Comparison of ENCODE assay signal across 9 cellular contexts in genomic region chr12:64670856-64671639, GRCh38.
DNase-seq lines count a peak whose midpoint lies in the region; ATAC-seq and TF ChIP-seq lines count a peak whose summit lies in the region.
"Had no signal": no experiment of that assay in that cellular context is flagged by ENCODE, and none has a peak within 500 bp of the region (broad histone marks: within the 10 kb centered on the region; RNA-seq: fewer than 3 reads in every experiment).

No MANE protein-coding gene starts in this region.

- no peak for ATAC-seq in memory B cell (ENCODE audit: low read depth)

- H3K27me3 Mint-ChIP-seq in memory B cell, result no peaks in the 10 kb centered on the region

- H3K27ac Mint-ChIP-seq in memory B cell, result peak overlapping the region; percentile 94

- H3K27ac ChIP-seq in KMS-11, result no peak overlapping the region
- H3K27ac ChIP-seq in brain microvascular endothelial cell, result no peak overlapping the region

- peaks cover 58% of the 10 kb centered on the region for H3K4me1 ChIP-seq in KMS-11 (ENCODE audit: low read depth, poor library complexity, severe bottlenecking)

- peak overlapping the region; percentile 83 for H3K4me3 Mint-ChIP-seq in memory B cell

- peaks cover 5% of the 10 kb centered on the region for H3K36me3 Mint-ChIP-seq in memory B cell

- H4K20me1 ChIP-seq in KMS-11 (ENCODE audit: insufficient read depth), result no peaks in the 10 kb centered on the region

- peaks cover 69% of the 10 kb centered on the region for H3K4me1 Mint-ChIP-seq in memory B cell

- no peaks in the 10 kb centered on the region for H3K27me3 ChIP-seq in KMS-11 (ENCODE audit: insufficient read depth, low read depth)
- no peaks in the 10 kb centered on the region for H3K27me3 ChIP-seq in brain microvascular endothelial cell (replicated peaks)

- peak; percentile 66 for DNase-seq in ACHN
- DNase-seq in brain microvascular endothelial cell, result peak; percentile 52
- no peak for DNase-seq in memory B cell (ENCODE audit: low spot score in 2 of 2)
- DNase-seq in medulla oblongata (ENCODE audit: extremely low spot score), result no peak
- DNase-seq in NCI-H1092 (lab: John Stamatoyannopoulos, UW), result no peak
- no peak for DNase-seq in NCI-H345 treated with DMSO at 0.1 percent for 48 hours (lab: John Stamatoyannopoulos, UW; ENCODE audit: unreplicated experiment)
- DNase-seq in NOMO-1 treated with DMSO at 0.1 percent for 48 hours (lab: John Stamatoyannopoulos, UW; ENCODE audit: unreplicated experiment), result no peak
- DNase-seq: NCI-H146 had no signal

- peaks cover 72% of the 10 kb centered on the region for H3K79me2 ChIP-seq in KMS-11 (ENCODE audit: insufficient read depth, low read depth)

- in situ Hi-C loops in ACHN (cut with HindIII; ENCODE audit: low pct_ligation_motif_present, low pct_unique_long_range_greater_than_20kb, low sequenced_read_pairs), result no loop called here
- in situ Hi-C loops in brain microvascular endothelial cell (cut with HindIII; ENCODE audit: low pct_ligation_motif_present, low sequenced_read_pairs), result no loop called here

- no peaks in the 10 kb centered on the region for H3K9me3 Mint-ChIP-seq in memory B cell

- H3K36me3 ChIP-seq in KMS-11 (ENCODE audit: insufficient read depth), result no peaks in the 10 kb centered on the region
- no peaks in the 10 kb centered on the region for H3K36me3 ChIP-seq in brain microvascular endothelial cell (replicated peaks)

- no peak for TF ChIP-seq CTCF in KMS-11 (conservative IDR thresholded peaks at IDR 0.05; ENCODE audit: low read depth, low read length)
- no peak for TF ChIP-seq CTCF in brain microvascular endothelial cell (IDR thresholded peaks at IDR 0.05; ENCODE audit: low read depth, low read length, missing control alignments)

- H2AFZ ChIP-seq in KMS-11 (ENCODE audit: low read depth), result no peak overlapping the region

- no peak overlapping the region for H3K4me3 ChIP-seq in KMS-11 (IDR thresholded peaks at IDR 0.05; ENCODE audit: insufficient read depth, low read depth, low read length)
- H3K4me3 ChIP-seq in brain microvascular endothelial cell (ENCODE audit: low read depth, low read length), result no peak overlapping the region

- H3K4me2 ChIP-seq in KMS-11, result peak overlapping the region; percentile 2; the same call in 1 of the 2 replicates

- no peak overlapping the region for H3K9ac ChIP-seq in KMS-11

Comparison
In these comparisons a context has a peak if more than half of its experiments do, and no peak if none do; other contexts are left out.
1. DNase-seq: peak in ACHN (single experiment) and brain microvascular endothelial cell (single experiment); none in memory B cell (0 of 2), medulla oblongata (single experiment), NCI-H1092 (single experiment), NCI-H345 treated with DMSO at 0.1 percent for 48 hours (single experiment) and NOMO-1 treated with DMSO at 0.1 percent for 48 hours (single experiment).